Comparison of ENCODE assay signal across 17 cellular contexts in the genomic region with DNA sequence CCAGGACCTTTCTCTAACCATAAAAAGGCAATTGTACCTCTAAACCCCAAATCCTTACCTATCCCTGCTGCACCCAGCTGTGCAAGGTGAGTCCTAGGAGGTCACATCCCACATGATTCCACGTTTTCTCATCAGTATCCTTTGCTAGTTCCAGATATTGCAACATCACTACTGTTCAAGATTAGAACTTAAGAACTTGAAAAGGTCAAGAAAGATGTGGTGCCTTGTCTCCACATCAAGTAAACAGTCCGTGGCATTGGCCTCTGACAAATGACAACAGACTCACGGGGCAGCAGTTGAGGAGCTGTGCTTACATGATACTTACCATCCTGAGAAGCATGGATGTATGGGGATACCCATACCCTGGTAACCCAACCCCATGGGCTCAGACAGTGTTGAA.
A peak's percentile ranks its signal among the peaks of the same experiment; 100 is the strongest.
DNase-seq lines count a peak whose midpoint lies in the region; ATAC-seq and TF ChIP-seq lines count a peak whose summit lies in the region.
"Had no signal": no experiment of that assay in that cellular context is flagged by ENCODE, and none has a peak within 500 bp of the region (broad histone marks: within the 10 kb centered on the region; RNA-seq: fewer than 3 reads in every experiment).

No MANE protein-coding gene starts in this region.

- ATAC-seq in IMR-90 (ENCODE audit: low read depth), result no peak; the same call in 1 of the 2 replicates
- ATAC-seq in GM18520 (IDR thresholded peaks at IDR 0.05; ENCODE audit: unreplicated experiment), result no peak
- no peak for ATAC-seq in HG02623 (IDR thresholded peaks at IDR 0.05; ENCODE audit: unreplicated experiment)

- H2BK120ac ChIP-seq in IMR-90 (ENCODE audit: low read depth, low read length), result peak overlapping the region; percentile 83

- H4K8ac ChIP-seq in IMR-90 (ENCODE audit: low read depth in 2 of 2, low read length in 2 of 2), result peak overlapping the region in 1 of 2 experiments; percentile 74; a peak in 2 of 4 replicates

- no peak overlapping the region for H3K4me3 ChIP-seq in IMR-90 (ENCODE audit: insufficient read depth, low read depth, low read length)
- no peak overlapping the region for H3K4me3 ChIP-seq in fibroblast of villous mesenchyme (ENCODE audit: low read depth, low read length)
- no peak overlapping the region for H3K4me3 ChIP-seq in parathyroid adenoma (ENCODE audit: low read depth, low read length)
- H3K4me3 ChIP-seq: BLaER1 had no signal

- dilution Hi-C loops in IMR-90 (cut with HindIII; ENCODE audit: low sequenced_read_pairs, unreplicated experiment), result no loop called here

- H3K14ac ChIP-seq in IMR-90 (replicated peaks; ENCODE audit: low read depth, low read length), result peak overlapping the region; percentile 56

- H3K9me3 ChIP-seq in IMR-90 (ENCODE audit: control insufficient read depth, insufficient read depth, low read length), result no peaks in the 10 kb centered on the region
- no peaks in the 10 kb centered on the region for H3K9me3 ChIP-seq in parathyroid adenoma (ENCODE audit: control insufficient read depth, low read length)
- H3K9me3 ChIP-seq: BLaER1 had no signal

- H2BK15ac ChIP-seq in IMR-90 (ENCODE audit: low read depth, low read length), result peak overlapping the region; percentile 33; the same call in 2 of the 3 replicates

- H4K5ac ChIP-seq in IMR-90 (ENCODE audit: low read depth, low read length), result peak overlapping the region; percentile 32; the same call in 1 of the 2 replicates

- peaks cover 15% of the 10 kb centered on the region for H3K9me1 ChIP-seq in IMR-90 (ENCODE audit: insufficient read depth, low read length)

- no peak for DNase-seq in IMR-90
- DNase-seq in amniotic epithelial cell (ENCODE audit: low read depth), result peak; percentile 62
- DNase-seq in fibroblast of villous mesenchyme (ENCODE audit: low read depth), result peak; percentile 46
- DNase-seq in OCI-M2 (lab: John Stamatoyannopoulos, UW; ENCODE audit: unreplicated experiment), result no peak
- DNase-seq: CD8-positive, alpha-beta memory T cell; MV-4-11; NCI-H1436; NCI-H2081 treated with DMSO at 0.1 percent for 48 hours; NCI-H226; NCI-H526; NK-92 treated with Interleukin-12 subunit alpha and Interleukin-12 subunit beta, amount 100 ng/mL, for 24 hours; OCI-M1 had no signal

- H3K4me1 ChIP-seq in IMR-90 (ENCODE audit: control insufficient read depth, insufficient read depth, low read length), result peaks cover 18% of the 10 kb centered on the region
- peaks cover 8% of the 10 kb centered on the region for H3K4me1 ChIP-seq in parathyroid adenoma
- H3K4me1 ChIP-seq: BLaER1 had no signal

- peak overlapping the region; percentile 63; the same call in 1 of the 2 replicates for H3K23ac ChIP-seq in IMR-90 (ENCODE audit: low read depth, low read length)

- no peaks in the 10 kb centered on the region for H3K79me2 ChIP-seq in parathyroid adenoma

- H3K79me1 ChIP-seq in IMR-90 (ENCODE audit: low read depth in 1 of 2, low read length in 2 of 2), result no peaks in the 10 kb centered on the region

- H3K36me3 ChIP-seq in IMR-90 (ENCODE audit: control insufficient read depth, insufficient read depth, low read length) (no peaks in the 10 kb centered on the region), parathyroid adenoma (ENCODE audit: control insufficient read depth, insufficient read depth, low read length) (no peaks in the 10 kb centered on the region)
- H3K36me3 ChIP-seq: BLaER1 had no signal

- TF ChIP-seq CTCF in IMR-90 (conservative IDR thresholded peaks at IDR 0.05; ENCODE audit: low read depth, low read length) (no peak), fibroblast of villous mesenchyme (IDR thresholded peaks at IDR 0.05; ENCODE audit: insufficient read depth, low read depth, low read length) (no peak), parathyroid adenoma (IDR thresholded peaks at IDR 0.05) (no peak)

- H2AFZ ChIP-seq in IMR-90 (replicated peaks; ENCODE audit: low read length, poor library complexity), result peak overlapping the region; percentile 66
- H2AFZ ChIP-seq in parathyroid adenoma, result peak overlapping the region; percentile 6

- H2AK9ac ChIP-seq in IMR-90 (replicated peaks; ENCODE audit: low read depth, low read length, poor library complexity), result no peak overlapping the region

- no TSS peak for BruUV-seq in IMR-90 (replicated peaks; lab: Mats Ljungman, UMichigan)

- H4K91ac ChIP-seq in IMR-90 (ENCODE audit: insufficient read depth, low read depth, low read length), result peak overlapping the region; percentile 65; the same call in 1 of the 2 replicates

- H3K27ac ChIP-seq in IMR-90 (ENCODE audit: insufficient read depth, low read length) (peak overlapping the region; percentile 40; the same call in 1 of the 2 replicates), parathyroid adenoma (no peak overlapping the region)
- H3K27ac ChIP-seq: BLaER1, RWPE1 had no signal

- H3K27me3 ChIP-seq in IMR-90 (ENCODE audit: control insufficient read depth, insufficient read depth, low read length) (no peaks in the 10 kb centered on the region), parathyroid adenoma (ENCODE audit: control insufficient read depth, insufficient read depth, low read length) (no peaks in the 10 kb centered on the region)
- H3K27me3 ChIP-seq: BLaER1 had no signal

- TF ChIP-seq POLR2A in IMR-90 (IDR thresholded peaks at IDR 0.05; ENCODE audit: low read depth, low read length), result no peak

- H2AK5ac ChIP-seq in IMR-90 (ENCODE audit: low read depth, low read length), result peak overlapping the region; percentile 57; the same call in 1 of the 2 replicates

- POLR2A ChIA-PET in IMR-90 (lab: Charles Lee; ENCODE audit: unreplicated experiment), result no interaction called here

- WGBS in IMR-90 (ENCODE audit: extremely low coverage in 2 of 2, insufficient read length in 1 of 2), 2 experiments, result no CpG with 5 or more reads among the region's 3 CpGs

- H3K4me2 ChIP-seq in IMR-90 (ENCODE audit: low read depth, low read length) (peak overlapping the region; percentile 24), parathyroid adenoma (ENCODE audit: low read length) (no peak overlapping the region)
- H3K4me2 ChIP-seq: BLaER1 had no signal

- CTCF ChIA-PET in IMR-90 (lab: Yijun Ruan, JAX), result interaction anchor here (2.1 kb wide), 1 partner anchor 10 kb away, joined by 8 read pairs; no protein-coding TSS in a partner anchor

- H3K18ac ChIP-seq in IMR-90 (ENCODE audit: low read depth, low read length), result peak overlapping the region; percentile 21; the same call in 1 of the 2 replicates

- no peak for TF ChIP-seq RAD21 in IMR-90 (IDR thresholded peaks at IDR 0.05; ENCODE audit: low read length)

- intact Hi-C loops in IMR-90 (cut with micrococcal nuclease), result no loop called here

- no peak overlapping the region for H2BK5ac ChIP-seq in IMR-90 (ENCODE audit: low read depth, low read length, poor library complexity, severe bottlenecking)

- H3K4ac ChIP-seq in IMR-90 (ENCODE audit: low read depth, low read length), result peak overlapping the region; percentile 73

- H4K20me1 ChIP-seq in IMR-90 (ENCODE audit: insufficient read depth, low read length), result no peaks in the 10 kb centered on the region
- H4K20me1 ChIP-seq: BLaER1 had no signal

- H3K56ac ChIP-seq in IMR-90 (ENCODE audit: extremely low read depth, insufficient read depth, low read length), result no peak overlapping the region

- peak overlapping the region; percentile 83 for H2BK20ac ChIP-seq in IMR-90 (ENCODE audit: low read depth, low read length)

- H3K9ac ChIP-seq in IMR-90 (ENCODE audit: low read depth, low read length) (no peak overlapping the region), parathyroid adenoma (no peak overlapping the region)
- H3K9ac ChIP-seq: BLaER1 had no signal

- in situ Hi-C loops in IMR-90 (cut with MboI; ENCODE audit: low sequenced_read_pairs), result no loop called here

TF ChIP-seq in IMR-90, 13 proteins besides CTCF, POLR2A, EP300 and RAD21:
- TF ChIP-seq NFE2L2 (IDR thresholded peaks at IDR 0.05; ENCODE audit: low read depth, low read length) (no peak), CHD1 (IDR thresholded peaks at IDR 0.05; ENCODE audit: low read depth, low read length) (no peak), RCOR1 (IDR thresholded peaks at IDR 0.05; ENCODE audit: insufficient replicate concordance, low read length) (no peak), CEBPB (IDR thresholded peaks at IDR 0.05; ENCODE audit: low read depth, low read length) (peak; percentile 89)

Comparison
In these comparisons a context has a peak if more than half of its experiments do, and no peak if none do; other contexts are left out.
1. DNase-seq: peak in amniotic epithelial cell (single experiment) and fibroblast of villous mesenchyme (single experiment); none in IMR-90 (single experiment) and OCI-M2 (single experiment).